Comparison of ENCODE assay signal across 1 cellular context in the genomic region with DNA sequence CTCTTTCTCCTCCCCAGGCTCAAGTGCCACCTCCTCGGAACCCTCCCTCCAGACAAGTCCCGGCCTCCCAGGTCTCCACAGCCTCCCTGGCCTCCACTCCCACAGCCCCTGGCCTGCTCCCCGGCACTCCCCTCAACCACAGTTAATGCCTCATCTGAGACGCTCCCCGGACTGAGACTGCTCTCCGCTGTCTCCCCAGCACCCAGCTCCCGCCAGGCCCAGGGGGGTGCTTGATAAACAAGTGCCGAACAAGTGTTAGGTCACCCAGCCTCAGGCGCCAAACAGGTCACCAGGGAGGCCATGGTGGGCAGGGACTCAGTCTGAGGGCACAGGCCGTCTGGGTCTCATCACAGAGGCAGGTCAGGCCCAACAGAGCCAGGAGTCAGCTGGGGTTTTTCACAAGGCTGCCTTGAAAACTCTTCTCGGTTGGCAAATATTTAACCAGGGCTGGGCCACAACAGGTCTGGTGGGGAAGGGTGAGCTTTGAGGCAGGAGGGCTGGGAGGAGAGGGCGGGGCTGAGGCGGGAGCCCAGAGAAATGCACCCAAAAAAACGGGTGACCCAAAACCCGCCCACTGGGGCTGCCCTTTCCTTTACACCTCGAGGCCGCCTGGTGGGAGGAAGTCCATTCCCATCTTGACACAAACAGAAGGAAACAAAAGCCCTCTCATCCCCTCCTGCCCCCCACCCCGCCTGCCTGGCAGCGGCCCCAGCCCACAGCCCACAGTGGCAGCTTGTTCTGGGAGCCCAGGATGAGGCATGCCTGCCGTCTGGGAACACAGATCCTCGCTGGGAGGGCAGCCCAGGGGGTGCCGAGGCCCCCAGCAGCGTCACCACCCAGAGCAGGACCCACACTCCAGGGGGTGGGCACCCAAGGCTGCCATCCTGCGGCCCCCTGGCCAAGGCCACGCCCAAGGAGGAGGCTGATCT.
TF ChIP-seq lines count a peak whose summit lies in the region.

No MANE protein-coding gene starts in this region.

TF ChIP-seq in HepG2, 621 proteins besides CTCF, POLR2A, EP300 and RAD21 (continued from another document and continues in another):
- TF ChIP-seq, protein P1, sequence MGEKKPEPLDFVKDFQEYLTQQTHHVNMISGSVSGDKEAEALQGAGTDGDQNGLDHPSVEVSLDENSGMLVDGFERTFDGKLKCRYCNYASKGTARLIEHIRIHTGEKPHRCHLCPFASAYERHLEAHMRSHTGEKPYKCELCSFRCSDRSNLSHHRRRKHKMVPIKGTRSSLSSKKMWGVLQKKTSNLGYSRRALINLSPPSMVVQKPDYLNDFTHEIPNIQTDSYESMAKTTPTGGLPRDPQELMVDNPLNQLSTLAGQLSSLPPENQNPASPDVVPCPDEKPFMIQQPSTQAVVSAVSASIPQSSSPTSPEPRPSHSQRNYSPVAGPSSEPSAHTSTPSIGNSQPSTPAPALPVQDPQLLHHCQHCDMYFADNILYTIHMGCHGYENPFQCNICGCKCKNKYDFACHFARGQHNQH (CRISPR knock-in tag; IDR thresholded peaks at IDR 0.05): no peak; the same call in 1 of the 2 replicates
- TF ChIP-seq, protein P2, sequence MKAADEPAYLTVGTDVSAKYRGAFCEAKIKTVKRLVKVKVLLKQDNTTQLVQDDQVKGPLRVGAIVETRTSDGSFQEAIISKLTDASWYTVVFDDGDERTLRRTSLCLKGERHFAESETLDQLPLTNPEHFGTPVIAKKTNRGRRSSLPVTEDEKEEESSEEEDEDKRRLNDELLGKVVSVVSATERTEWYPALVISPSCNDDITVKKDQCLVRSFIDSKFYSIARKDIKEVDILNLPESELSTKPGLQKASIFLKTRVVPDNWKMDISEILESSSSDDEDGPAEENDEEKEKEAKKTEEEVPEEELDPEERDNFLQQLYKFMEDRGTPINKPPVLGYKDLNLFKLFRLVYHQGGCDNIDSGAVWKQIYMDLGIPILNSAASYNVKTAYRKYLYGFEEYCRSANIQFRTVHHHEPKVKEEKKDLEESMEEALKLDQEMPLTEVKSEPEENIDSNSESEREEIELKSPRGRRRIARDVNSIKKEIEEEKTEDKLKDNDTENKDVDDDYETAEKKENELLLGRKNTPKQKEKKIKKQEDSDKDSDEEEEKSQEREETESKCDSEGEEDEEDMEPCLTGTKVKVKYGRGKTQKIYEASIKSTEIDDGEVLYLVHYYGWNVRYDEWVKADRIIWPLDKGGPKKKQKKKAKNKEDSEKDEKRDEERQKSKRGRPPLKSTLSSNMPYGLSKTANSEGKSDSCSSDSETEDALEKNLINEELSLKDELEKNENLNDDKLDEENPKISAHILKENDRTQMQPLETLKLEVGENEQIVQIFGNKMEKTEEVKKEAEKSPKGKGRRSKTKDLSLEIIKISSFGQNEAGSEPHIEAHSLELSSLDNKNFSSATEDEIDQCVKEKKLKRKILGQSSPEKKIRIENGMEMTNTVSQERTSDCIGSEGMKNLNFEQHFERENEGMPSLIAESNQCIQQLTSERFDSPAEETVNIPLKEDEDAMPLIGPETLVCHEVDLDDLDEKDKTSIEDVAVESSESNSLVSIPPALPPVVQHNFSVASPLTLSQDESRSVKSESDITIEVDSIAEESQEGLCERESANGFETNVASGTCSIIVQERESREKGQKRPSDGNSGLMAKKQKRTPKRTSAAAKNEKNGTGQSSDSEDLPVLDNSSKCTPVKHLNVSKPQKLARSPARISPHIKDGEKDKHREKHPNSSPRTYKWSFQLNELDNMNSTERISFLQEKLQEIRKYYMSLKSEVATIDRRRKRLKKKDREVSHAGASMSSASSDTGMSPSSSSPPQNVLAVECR (CRISPR knock-in tag; IDR thresholded peaks at IDR 0.05; ENCODE audit: borderline replicate concordance): peak; percentile 14; the same call in 1 of the 2 replicates
- TF ChIP-seq, protein P3, sequence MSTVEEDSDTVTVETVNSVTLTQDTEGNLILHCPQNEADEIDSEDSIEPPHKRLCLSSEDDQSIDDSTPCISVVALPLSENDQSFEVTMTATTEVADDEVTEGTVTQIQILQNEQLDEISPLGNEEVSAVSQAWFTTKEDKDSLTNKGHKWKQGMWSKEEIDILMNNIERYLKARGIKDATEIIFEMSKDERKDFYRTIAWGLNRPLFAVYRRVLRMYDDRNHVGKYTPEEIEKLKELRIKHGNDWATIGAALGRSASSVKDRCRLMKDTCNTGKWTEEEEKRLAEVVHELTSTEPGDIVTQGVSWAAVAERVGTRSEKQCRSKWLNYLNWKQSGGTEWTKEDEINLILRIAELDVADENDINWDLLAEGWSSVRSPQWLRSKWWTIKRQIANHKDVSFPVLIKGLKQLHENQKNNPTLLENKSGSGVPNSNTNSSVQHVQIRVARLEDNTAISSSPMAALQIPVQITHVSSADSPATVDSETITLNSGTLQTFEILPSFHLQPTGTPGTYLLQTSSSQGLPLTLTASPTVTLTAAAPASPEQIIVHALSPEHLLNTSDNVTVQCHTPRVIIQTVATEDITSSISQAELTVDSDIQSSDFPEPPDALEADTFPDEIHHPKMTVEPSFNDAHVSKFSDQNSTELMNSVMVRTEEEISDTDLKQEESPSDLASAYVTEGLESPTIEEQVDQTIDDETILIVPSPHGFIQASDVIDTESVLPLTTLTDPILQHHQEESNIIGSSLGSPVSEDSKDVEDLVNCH (CRISPR knock-in tag; IDR thresholded peaks at IDR 0.05): no peak
- TF ChIP-seq, protein P4, sequence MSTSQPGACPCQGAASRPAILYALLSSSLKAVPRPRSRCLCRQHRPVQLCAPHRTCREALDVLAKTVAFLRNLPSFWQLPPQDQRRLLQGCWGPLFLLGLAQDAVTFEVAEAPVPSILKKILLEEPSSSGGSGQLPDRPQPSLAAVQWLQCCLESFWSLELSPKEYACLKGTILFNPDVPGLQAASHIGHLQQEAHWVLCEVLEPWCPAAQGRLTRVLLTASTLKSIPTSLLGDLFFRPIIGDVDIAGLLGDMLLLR (CRISPR knock-in tag; IDR thresholded peaks at IDR 0.05): no peak
- TF ChIP-seq HNRNPK (IDR thresholded peaks at IDR 0.05; ENCODE audit: low read depth, low read length, poor library complexity, severe bottlenecking): no peak
- peak; percentile 62; the same call in 1 of the 2 replicates for TF ChIP-seq HDAC1 (CRISPR knock-in tag; IDR thresholded peaks at IDR 0.05)
- TF ChIP-seq HNRNPH1 (optimal IDR thresholded peaks at IDR 0.05; ENCODE audit: low read depth, low read length): no peak
- TF ChIP-seq ZNF331 (CRISPR knock-in tag; IDR thresholded peaks at IDR 0.05): peak; percentile 39
- no peak for TF ChIP-seq ARHGAP35 (CRISPR knock-in tag; IDR thresholded peaks at IDR 0.05; ENCODE audit: borderline replicate concordance)
- TF ChIP-seq, protein P5, sequence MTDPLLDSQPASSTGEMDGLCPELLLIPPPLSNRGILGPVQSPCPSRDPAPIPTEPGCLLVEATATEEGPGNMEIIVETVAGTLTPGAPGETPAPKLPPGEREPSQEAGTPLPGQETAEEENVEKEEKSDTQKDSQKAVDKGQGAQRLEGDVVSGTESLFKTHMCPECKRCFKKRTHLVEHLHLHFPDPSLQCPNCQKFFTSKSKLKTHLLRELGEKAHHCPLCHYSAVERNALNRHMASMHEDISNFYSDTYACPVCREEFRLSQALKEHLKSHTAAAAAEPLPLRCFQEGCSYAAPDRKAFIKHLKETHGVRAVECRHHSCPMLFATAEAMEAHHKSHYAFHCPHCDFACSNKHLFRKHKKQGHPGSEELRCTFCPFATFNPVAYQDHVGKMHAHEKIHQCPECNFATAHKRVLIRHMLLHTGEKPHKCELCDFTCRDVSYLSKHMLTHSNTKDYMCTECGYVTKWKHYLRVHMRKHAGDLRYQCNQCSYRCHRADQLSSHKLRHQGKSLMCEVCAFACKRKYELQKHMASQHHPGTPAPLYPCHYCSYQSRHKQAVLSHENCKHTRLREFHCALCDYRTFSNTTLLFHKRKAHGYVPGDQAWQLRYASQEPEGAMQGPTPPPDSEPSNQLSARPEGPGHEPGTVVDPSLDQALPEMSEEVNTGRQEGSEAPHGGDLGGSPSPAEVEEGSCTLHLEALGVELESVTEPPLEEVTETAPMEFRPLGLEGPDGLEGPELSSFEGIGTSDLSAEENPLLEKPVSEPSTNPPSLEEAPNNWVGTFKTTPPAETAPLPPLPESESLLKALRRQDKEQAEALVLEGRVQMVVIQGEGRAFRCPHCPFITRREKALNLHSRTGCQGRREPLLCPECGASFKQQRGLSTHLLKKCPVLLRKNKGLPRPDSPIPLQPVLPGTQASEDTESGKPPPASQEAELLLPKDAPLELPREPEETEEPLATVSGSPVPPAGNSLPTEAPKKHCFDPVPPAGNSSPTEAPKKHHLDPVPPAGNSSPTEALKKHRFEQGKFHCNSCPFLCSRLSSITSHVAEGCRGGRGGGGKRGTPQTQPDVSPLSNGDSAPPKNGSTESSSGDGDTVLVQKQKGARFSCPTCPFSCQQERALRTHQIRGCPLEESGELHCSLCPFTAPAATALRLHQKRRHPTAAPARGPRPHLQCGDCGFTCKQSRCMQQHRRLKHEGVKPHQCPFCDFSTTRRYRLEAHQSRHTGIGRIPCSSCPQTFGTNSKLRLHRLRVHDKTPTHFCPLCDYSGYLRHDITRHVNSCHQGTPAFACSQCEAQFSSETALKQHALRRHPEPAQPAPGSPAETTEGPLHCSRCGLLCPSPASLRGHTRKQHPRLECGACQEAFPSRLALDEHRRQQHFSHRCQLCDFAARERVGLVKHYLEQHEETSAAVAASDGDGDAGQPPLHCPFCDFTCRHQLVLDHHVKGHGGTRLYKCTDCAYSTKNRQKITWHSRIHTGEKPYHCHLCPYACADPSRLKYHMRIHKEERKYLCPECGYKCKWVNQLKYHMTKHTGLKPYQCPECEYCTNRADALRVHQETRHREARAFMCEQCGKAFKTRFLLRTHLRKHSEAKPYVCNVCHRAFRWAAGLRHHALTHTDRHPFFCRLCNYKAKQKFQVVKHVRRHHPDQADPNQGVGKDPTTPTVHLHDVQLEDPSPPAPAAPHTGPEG (CRISPR knock-in tag; IDR thresholded peaks at IDR 0.05): no peak
- no peak for TF ChIP-seq EZH2 (conservative IDR thresholded peaks at IDR 0.05; ENCODE audit: low read depth, low read length)
- TF ChIP-seq, protein P6, sequence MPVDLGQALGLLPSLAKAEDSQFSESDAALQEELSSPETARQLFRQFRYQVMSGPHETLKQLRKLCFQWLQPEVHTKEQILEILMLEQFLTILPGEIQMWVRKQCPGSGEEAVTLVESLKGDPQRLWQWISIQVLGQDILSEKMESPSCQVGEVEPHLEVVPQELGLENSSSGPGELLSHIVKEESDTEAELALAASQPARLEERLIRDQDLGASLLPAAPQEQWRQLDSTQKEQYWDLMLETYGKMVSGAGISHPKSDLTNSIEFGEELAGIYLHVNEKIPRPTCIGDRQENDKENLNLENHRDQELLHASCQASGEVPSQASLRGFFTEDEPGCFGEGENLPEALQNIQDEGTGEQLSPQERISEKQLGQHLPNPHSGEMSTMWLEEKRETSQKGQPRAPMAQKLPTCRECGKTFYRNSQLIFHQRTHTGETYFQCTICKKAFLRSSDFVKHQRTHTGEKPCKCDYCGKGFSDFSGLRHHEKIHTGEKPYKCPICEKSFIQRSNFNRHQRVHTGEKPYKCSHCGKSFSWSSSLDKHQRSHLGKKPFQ (CRISPR knock-in tag; IDR thresholded peaks at IDR 0.05; ENCODE audit: insufficient replicate concordance): peak; percentile 54
- no peak for TF ChIP-seq HDAC6 (IDR thresholded peaks at IDR 0.05; ENCODE audit: low read depth, low read length)
- TF ChIP-seq ZNF550 (CRISPR knock-in tag; IDR thresholded peaks at IDR 0.05; ENCODE audit: borderline replicate concordance): no peak
- TF ChIP-seq, protein P7, sequence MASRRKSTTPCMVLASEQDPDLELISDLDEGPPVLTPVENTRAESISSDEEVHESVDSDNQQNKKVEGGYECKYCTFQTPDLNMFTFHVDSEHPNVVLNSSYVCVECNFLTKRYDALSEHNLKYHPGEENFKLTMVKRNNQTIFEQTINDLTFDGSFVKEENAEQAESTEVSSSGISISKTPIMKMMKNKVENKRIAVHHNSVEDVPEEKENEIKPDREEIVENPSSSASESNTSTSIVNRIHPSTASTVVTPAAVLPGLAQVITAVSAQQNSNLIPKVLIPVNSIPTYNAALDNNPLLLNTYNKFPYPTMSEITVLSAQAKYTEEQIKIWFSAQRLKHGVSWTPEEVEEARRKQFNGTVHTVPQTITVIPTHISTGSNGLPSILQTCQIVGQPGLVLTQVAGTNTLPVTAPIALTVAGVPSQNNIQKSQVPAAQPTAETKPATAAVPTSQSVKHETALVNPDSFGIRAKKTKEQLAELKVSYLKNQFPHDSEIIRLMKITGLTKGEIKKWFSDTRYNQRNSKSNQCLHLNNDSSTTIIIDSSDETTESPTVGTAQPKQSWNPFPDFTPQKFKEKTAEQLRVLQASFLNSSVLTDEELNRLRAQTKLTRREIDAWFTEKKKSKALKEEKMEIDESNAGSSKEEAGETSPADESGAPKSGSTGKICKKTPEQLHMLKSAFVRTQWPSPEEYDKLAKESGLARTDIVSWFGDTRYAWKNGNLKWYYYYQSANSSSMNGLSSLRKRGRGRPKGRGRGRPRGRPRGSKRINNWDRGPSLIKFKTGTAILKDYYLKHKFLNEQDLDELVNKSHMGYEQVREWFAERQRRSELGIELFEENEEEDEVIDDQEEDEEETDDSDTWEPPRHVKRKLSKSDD (CRISPR knock-in tag; IDR thresholded peaks at IDR 0.05; ENCODE audit: low read depth): no peak
- TF ChIP-seq, protein P8, sequence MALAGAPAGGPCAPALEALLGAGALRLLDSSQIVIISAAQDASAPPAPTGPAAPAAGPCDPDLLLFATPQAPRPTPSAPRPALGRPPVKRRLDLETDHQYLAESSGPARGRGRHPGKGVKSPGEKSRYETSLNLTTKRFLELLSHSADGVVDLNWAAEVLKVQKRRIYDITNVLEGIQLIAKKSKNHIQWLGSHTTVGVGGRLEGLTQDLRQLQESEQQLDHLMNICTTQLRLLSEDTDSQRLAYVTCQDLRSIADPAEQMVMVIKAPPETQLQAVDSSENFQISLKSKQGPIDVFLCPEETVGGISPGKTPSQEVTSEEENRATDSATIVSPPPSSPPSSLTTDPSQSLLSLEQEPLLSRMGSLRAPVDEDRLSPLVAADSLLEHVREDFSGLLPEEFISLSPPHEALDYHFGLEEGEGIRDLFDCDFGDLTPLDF (CRISPR knock-in tag; IDR thresholded peaks at IDR 0.05): no peak
- TF ChIP-seq SP1 (IDR thresholded peaks at IDR 0.05): no peak
- TF ChIP-seq SP1 (CRISPR knock-in tag; IDR thresholded peaks at IDR 0.05): no peak; the same call in 1 of the 2 replicates
